8 cellular contexts compared by ENCODE assay signal in genomic region chr14:91416744-91417133, GRCh38. TPM values are rescaled to one million over a fixed set of nuclear protein-coding genes. Genes with fewer than 3 reads are reported as not detected.
A peak's percentile ranks its signal among the peaks of the same experiment; 100 is the strongest.
DNase-seq lines count a peak whose midpoint lies in the region; ATAC-seq and TF ChIP-seq lines count a peak whose summit lies in the region.

No MANE protein-coding gene starts in this region.

- POLR2A ChIA-PET in activated CD8-positive, alpha-beta T cell treated with anti-CD3 and anti-CD28 coated beads, Interleukin-2, amount 10 ng/mL, durations not matched to agents 7 days and 5 days (lab: Charles Lee), result interaction anchor here (0.7 to 8.3 kb wide), 26 partner anchors 8 to 437 kb away, joined by 3 to 65 read pairs (median 8); partner anchors contain the start of genes GPR68 and PPP4R3A

- no peak for TF ChIP-seq POLR2A in suprapubic skin (IDR thresholded peaks at IDR 0.05)

- peak; percentile 56 for DNase-seq in activated T-cell treated with anti-CD3 and anti-CD28 coated beads, Interleukin-2, amount 50 U/mL, for 24 hours
- DNase-seq in activated T-cell treated with anti-CD3 and anti-CD28 coated beads, Interleukin-2, amount 50 U/mL, for 1 hour, result no peak
- DNase-seq in activated CD8-positive, alpha-beta T cell treated with anti-CD3 and anti-CD28 coated beads, Interleukin-2, amount 10 ng/mL, durations not matched to agents 7 days and 5 days, result peak; percentile 46
- DNase-seq in islet precursor cell (peak; percentile 55), suprapubic skin (ENCODE audit: low spot score in 2 of 2) (no peak), dedifferentiated amniotic fluid mesenchymal stem cell (ENCODE audit: extremely low spot score) (no peak), NCI-H774 (lab: John Stamatoyannopoulos, UW) (no peak), NCI-H1092 (lab: John Stamatoyannopoulos, UW) (no peak)

- peak overlapping the region; percentile 65 for H3K4me3 ChIP-seq in suprapubic skin

- TF ChIP-seq CTCF in suprapubic skin (IDR thresholded peaks at IDR 0.05), result no peak

- no peaks in the 10 kb centered on the region for H3K9me3 ChIP-seq in suprapubic skin

- H3K4me1 ChIP-seq in suprapubic skin, result peaks cover 35% of the 10 kb centered on the region

- no peak for TF ChIP-seq EP300 in suprapubic skin (IDR thresholded peaks at IDR 0.05)

- peak overlapping the region; percentile 87 for H3K4me3 Mint-ChIP-seq in activated T-cell treated with anti-CD3 and anti-CD28 coated beads, Interleukin-2, amount 50 U/mL, for 24 hours
- H3K4me3 Mint-ChIP-seq in activated CD8-positive, alpha-beta T cell treated with anti-CD3 and anti-CD28 coated beads, Interleukin-2, amount 10 ng/mL, durations not matched to agents 7 days and 5 days, result peak overlapping the region; percentile 97

- H3K27ac Mint-ChIP-seq in activated T-cell treated with anti-CD3 and anti-CD28 coated beads, Interleukin-2, amount 50 U/mL, for 24 hours, result peak overlapping the region; percentile 97
- H3K27ac Mint-ChIP-seq in activated CD8-positive, alpha-beta T cell treated with anti-CD3 and anti-CD28 coated beads, Interleukin-2, amount 10 ng/mL, durations not matched to agents 7 days and 5 days, result peak overlapping the region; percentile 99

- no peaks in the 10 kb centered on the region for H3K27me3 Mint-ChIP-seq in activated T-cell treated with anti-CD3 and anti-CD28 coated beads, Interleukin-2, amount 50 U/mL, for 24 hours
- H3K27me3 Mint-ChIP-seq in activated CD8-positive, alpha-beta T cell treated with anti-CD3 and anti-CD28 coated beads, Interleukin-2, amount 10 ng/mL, durations not matched to agents 7 days and 5 days (ENCODE audit: low read depth), result peaks cover 6% of the 10 kb centered on the region

- H3K4me1 Mint-ChIP-seq in activated T-cell treated with anti-CD3 and anti-CD28 coated beads, Interleukin-2, amount 50 U/mL, for 24 hours (ENCODE audit: low read depth), result peaks cover 53% of the 10 kb centered on the region
- H3K4me1 Mint-ChIP-seq in activated CD8-positive, alpha-beta T cell treated with anti-CD3 and anti-CD28 coated beads, Interleukin-2, amount 10 ng/mL, durations not matched to agents 7 days and 5 days (ENCODE audit: low read depth), result peaks cover 44% of the 10 kb centered on the region

- no peaks in the 10 kb centered on the region for H3K36me3 ChIP-seq in suprapubic skin

- 19% methylated on average over 19 of the region's 20 CpGs for WGBS in suprapubic skin

- no peak for ATAC-seq in activated CD8-positive, alpha-beta T cell treated with anti-CD3 and anti-CD28 coated beads, Interleukin-2, amount 10 ng/mL, durations not matched to agents 7 days and 5 days

- no peaks in the 10 kb centered on the region for H3K9me3 Mint-ChIP-seq in activated T-cell treated with anti-CD3 and anti-CD28 coated beads, Interleukin-2, amount 50 U/mL, for 24 hours
- H3K9me3 Mint-ChIP-seq in activated CD8-positive, alpha-beta T cell treated with anti-CD3 and anti-CD28 coated beads, Interleukin-2, amount 10 ng/mL, durations not matched to agents 7 days and 5 days (ENCODE audit: insufficient read depth), result no peaks in the 10 kb centered on the region

- peak overlapping the region; percentile 19 for H3K27ac ChIP-seq in suprapubic skin

- CTCF ChIA-PET in activated CD8-positive, alpha-beta T cell treated with anti-CD3 and anti-CD28 coated beads, Interleukin-2, amount 10 ng/mL, durations not matched to agents 7 days and 5 days (lab: Charles Lee), result interaction anchor here (1.0 to 10.5 kb wide), 10 partner anchors 10 to 173 kb away, joined by 4 to 233 read pairs (median 16); partner anchors contain the start of gene GPR68

- H3K27me3 ChIP-seq in suprapubic skin, result no peaks in the 10 kb centered on the region

- H3K36me3 Mint-ChIP-seq in activated T-cell treated with anti-CD3 and anti-CD28 coated beads, Interleukin-2, amount 50 U/mL, for 24 hours (ENCODE audit: low read depth), result peaks cover 47% of the 10 kb centered on the region
- peaks cover 45% of the 10 kb centered on the region for H3K36me3 Mint-ChIP-seq in activated CD8-positive, alpha-beta T cell treated with anti-CD3 and anti-CD28 coated beads, Interleukin-2, amount 10 ng/mL, durations not matched to agents 7 days and 5 days (ENCODE audit: low read depth)

RNA-seq across cellular contexts. Expression of gene CCDC88C, which starts 0.9 kb away (rescaled TPM):
- 100 to 1,000 TPM; 147 to 153 TPM for total RNA-seq in activated CD8-positive, alpha-beta T cell treated with anti-CD3 and anti-CD28 coated beads, Interleukin-2, amount 10 ng/mL, durations not matched to agents 7 days and 5 days
- total RNA-seq in suprapubic skin, result 10 to 100 TPM; 16.6 to 25.0 (median 22.8) TPM

Comparison
In these comparisons a context has a peak if more than half of its experiments do, and no peak if none do; other contexts are left out.
1. DNase-seq: peak in activated T-cell treated with anti-CD3 and anti-CD28 coated beads, Interleukin-2, amount 50 U/mL, for 24 hours (single experiment), activated CD8-positive, alpha-beta T cell treated with anti-CD3 and anti-CD28 coated beads, Interleukin-2, amount 10 ng/mL, durations not matched to agents 7 days and 5 days (single experiment) and islet precursor cell (single experiment); none in activated T-cell treated with anti-CD3 and anti-CD28 coated beads, Interleukin-2, amount 50 U/mL, for 1 hour (single experiment), suprapubic skin (0 of 2), dedifferentiated amniotic fluid mesenchymal stem cell (single experiment), NCI-H774 (single experiment) and NCI-H1092 (single experiment).
2. RNA of gene CCDC88C, which starts 0.9 kb away (total RNA-seq): 147 to 153 TPM in activated CD8-positive, alpha-beta T cell treated with anti-CD3 and anti-CD28 coated beads, Interleukin-2, amount 10 ng/mL, durations not matched to agents 7 days and 5 days; 16.6 to 25.0 TPM in suprapubic skin; every median in the first group is over 4 times any median in the second.